ENCODE assay signal across 17 cellular contexts in genomic region chr13:45468676-45469075, GRCh38. TPM values are rescaled to one million over a fixed set of nuclear protein-coding genes. Genes with fewer than 3 reads are reported as not detected.
DNase-seq lines count a peak whose midpoint lies in the region; ATAC-seq, FAIRE-seq and TF ChIP-seq lines count a peak whose summit lies in the region.
"Had no signal": no experiment of that assay in that cellular context is flagged by ENCODE, and none has a peak within 500 bp of the region (broad histone marks: within the 10 kb centered on the region; RNA-seq: fewer than 3 reads in every experiment).

No MANE protein-coding gene starts in this region.

- H3K27me3 ChIP-seq in RWPE2 (ENCODE audit: insufficient read depth, poor library complexity, severe bottlenecking) (no peaks in the 10 kb centered on the region), osteoblast (ENCODE audit: insufficient read depth, low read length) (no peaks in the 10 kb centered on the region), mesenchymal stem cell (ENCODE audit: control insufficient read depth in 1 of 2, insufficient read depth in 1 of 2, low read length in 2 of 2) (no peaks in the 10 kb centered on the region)
- H3K27me3 ChIP-seq: dorsolateral prefrontal cortex, thyroid gland had no signal

- H2BK5ac ChIP-seq in mesenchymal stem cell (ENCODE audit: low read depth, low read length, poor library complexity, severe bottlenecking) = no peak overlapping the region

- H3K9me3 ChIP-seq in RWPE2 (ENCODE audit: severe bottlenecking) = no peaks in the 10 kb centered on the region
- no peaks in the 10 kb centered on the region for H3K9me3 ChIP-seq in osteoblast (ENCODE audit: low read depth, low read length)
- H3K9me3 ChIP-seq in mesenchymal stem cell (ENCODE audit: control insufficient read depth, low read length) = no peaks in the 10 kb centered on the region
- H3K9me3 ChIP-seq: thyroid gland had no signal

- H3K4ac ChIP-seq in mesenchymal stem cell (ENCODE audit: low read depth in 1 of 2, low read length in 2 of 2) = no peak overlapping the region

- no peak overlapping the region for H4K91ac ChIP-seq in mesenchymal stem cell (ENCODE audit: low read length)

- ATAC-seq in HG02610 (IDR thresholded peaks at IDR 0.05; ENCODE audit: unreplicated experiment) (peak; percentile 30), RWPE2 (ENCODE audit: low read depth) (peak; percentile 20; the same call in 1 of the 3 replicates)
- ATAC-seq in activated naive CD4-positive, alpha-beta T cell treated with anti-CD3 and anti-CD28 coated beads, Interleukin-2, amount 50 U/mL, for 72 hours = no peak

- H3K9ac ChIP-seq in mesenchymal stem cell (ENCODE audit: low read length) = no peak overlapping the region

- no peak overlapping the region for H3K18ac ChIP-seq in mesenchymal stem cell (ENCODE audit: low read depth in 1 of 2, low read length in 2 of 2)

- H3K4me1 ChIP-seq in RWPE2 (ENCODE audit: insufficient read depth, poor library complexity, severe bottlenecking) (peaks cover 35% of the 10 kb centered on the region), osteoblast (ENCODE audit: insufficient read depth, low read length) (peaks cover 26% of the 10 kb centered on the region), mesenchymal stem cell (ENCODE audit: control insufficient read depth, insufficient read depth, low read depth, low read length) (peaks cover 11% of the 10 kb centered on the region)

- no peak overlapping the region for H2AK5ac ChIP-seq in mesenchymal stem cell (ENCODE audit: low read length, severe bottlenecking)

- peaks cover 63% of the 10 kb centered on the region for H4K20me1 ChIP-seq in osteoblast (ENCODE audit: insufficient read depth, low read length)

- peaks cover 34% of the 10 kb centered on the region for H3K36me3 ChIP-seq in RWPE2 (ENCODE audit: low read depth)
- H3K36me3 ChIP-seq in osteoblast (ENCODE audit: insufficient read depth, low read length) = no peaks in the 10 kb centered on the region
- peaks cover 4 to 7% of the 10 kb centered on the region in 2 experiments for H3K36me3 ChIP-seq in mesenchymal stem cell (ENCODE audit: control insufficient read depth in 1 of 2, insufficient read depth in 2 of 2, low read depth in 1 of 2, low read length in 2 of 2)
- H3K36me3 ChIP-seq: thyroid gland had no signal

- no peak for TF ChIP-seq CTCF in RWPE2 (IDR thresholded peaks at IDR 0.05; ENCODE audit: poor library complexity, severe bottlenecking)
- TF ChIP-seq CTCF in osteoblast (IDR thresholded peaks at IDR 0.05; ENCODE audit: extremely low read depth, low read depth, low read length) = no peak

- H3K23ac ChIP-seq in mesenchymal stem cell (ENCODE audit: low read length in 2 of 2) = no peak overlapping the region

- peaks cover 88% of the 10 kb centered on the region for H3K79me2 ChIP-seq in osteoblast (ENCODE audit: insufficient read depth, low read length)

- H3K4me3 ChIP-seq in RWPE2 (ENCODE audit: severe bottlenecking) (no peak overlapping the region), osteoblast (ENCODE audit: insufficient read depth, low read length) (no peak overlapping the region), mesenchymal stem cell (ENCODE audit: insufficient read depth in 1 of 2, low read depth in 1 of 2, low read length in 2 of 2) (no peak overlapping the region)
- H3K4me3 ChIP-seq: dorsolateral prefrontal cortex, skin epidermis, thyroid gland had no signal

- H3K9me3 Mint-ChIP-seq in activated naive CD4-positive, alpha-beta T cell treated with anti-CD3 and anti-CD28 coated beads, Interleukin-2, amount 50 U/mL, for 72 hours = peaks cover 0 to 5% of the 10 kb centered on the region in 2 donors

- WGBS in mesenchymal stem cell = 93% methylated on average over 1 of the region's 1 CpG

- no peak overlapping the region for H4K8ac ChIP-seq in mesenchymal stem cell (ENCODE audit: low read length)

- no peak overlapping the region for H3K4me2 ChIP-seq in osteoblast (ENCODE audit: insufficient read depth, low read length)
- no peak overlapping the region for H3K4me2 ChIP-seq in mesenchymal stem cell (ENCODE audit: low read length, poor library complexity, severe bottlenecking)

- no peak overlapping the region for H2BK12ac ChIP-seq in mesenchymal stem cell (ENCODE audit: low read length in 2 of 2)

- peak; percentile 17 for FAIRE-seq in islet of Langerhans (lab: Jason Lieb, UNC)

- peaks cover 22 to 37% of the 10 kb centered on the region in 2 donors for H3K36me3 Mint-ChIP-seq in activated naive CD4-positive, alpha-beta T cell treated with anti-CD3 and anti-CD28 coated beads, Interleukin-2, amount 50 U/mL, for 72 hours

- no peak overlapping the region for H3K27ac ChIP-seq in RWPE2 (ENCODE audit: poor library complexity, severe bottlenecking)
- H3K27ac ChIP-seq in osteoblast (ENCODE audit: low read depth, low read length) = no peak overlapping the region
- H3K27ac ChIP-seq in mesenchymal stem cell (ENCODE audit: low read length, poor library complexity, severe bottlenecking) = no peak overlapping the region
- H3K27ac ChIP-seq: dorsolateral prefrontal cortex, skin epidermis, thyroid gland had no signal

- no peak overlapping the region for H2BK120ac ChIP-seq in mesenchymal stem cell (ENCODE audit: low read depth, low read length)

- H3K14ac ChIP-seq in mesenchymal stem cell (ENCODE audit: low read length in 2 of 2) = no peak overlapping the region

- H2AFZ ChIP-seq in osteoblast (ENCODE audit: low read length) = no peak overlapping the region
- H2AFZ ChIP-seq in mesenchymal stem cell (ENCODE audit: low read depth, low read length) = no peak overlapping the region

- peak overlapping the region in 1 of 2 donors; percentile 48 for H3K27ac Mint-ChIP-seq in activated naive CD4-positive, alpha-beta T cell treated with anti-CD3 and anti-CD28 coated beads, Interleukin-2, amount 50 U/mL, for 72 hours
- H3K27ac Mint-ChIP-seq: CD14-positive monocyte, nephron had no signal

- DNase-seq in DMS 273 (lab: John Stamatoyannopoulos, UW; ENCODE audit: unreplicated experiment) (peak; percentile 27), RWPE2 (ENCODE audit: low spot score) (no peak), osteoblast (ENCODE audit: insufficient read length, low spot score, missing footprints) (no peak), mesenchymal stem cell (no peak)
- no peak for DNase-seq in activated naive CD4-positive, alpha-beta T cell treated with anti-CD3 and anti-CD28 coated beads, Interleukin-2, amount 50 U/mL, for 72 hours (ENCODE audit: low spot score in 2 of 2)
- DNase-seq in stimulated activated CD4-positive, alpha-beta T cell treated with anti-CD3 and anti-CD28 coated beads, Interleukin-2, amount 100 ng/mL, for 24 hours = no peak
- DNase-seq: amygdala, dorsolateral prefrontal cortex, foreskin melanocyte, NCI-H446 treated with DMSO at 0.1 percent for 48 hours, SHP77, thyroid gland had no signal

- H2BK15ac ChIP-seq in mesenchymal stem cell (ENCODE audit: low read depth, poor library complexity, severe bottlenecking) = no peak overlapping the region

- no peaks in the 10 kb centered on the region for H3K79me1 ChIP-seq in mesenchymal stem cell (replicated peaks; ENCODE audit: low read length, poor library complexity, severe bottlenecking)

RNA-seq across cellular contexts. Expression of gene COG3, which starts 3.9 kb away (rescaled TPM):
- total RNA-seq in activated naive CD4-positive, alpha-beta T cell treated with anti-CD3 and anti-CD28 coated beads, Interleukin-2, amount 50 U/mL, for 72 hours = 10 to 100 TPM; 18.6 to 20.6 TPM
- 33.3 and 35.5 TPM in 2 replicates for total RNA-seq in osteoblast
- 19.8 TPM for polyA plus RNA-seq in mesenchymal stem cell (2013, experiment 1 of 2)
- polyA plus RNA-seq in mesenchymal stem cell (2013, experiment 2 of 2) = 24.8 TPM

RNA-seq across cellular contexts. Expression of gene SLC25A30, which starts 50.5 kb away (rescaled TPM):
- total RNA-seq in activated naive CD4-positive, alpha-beta T cell treated with anti-CD3 and anti-CD28 coated beads, Interleukin-2, amount 50 U/mL, for 72 hours = 10 to 100 TPM; 10.5 to 19.7 TPM
- 11.2 TPM in 2 replicates for total RNA-seq in osteoblast
- 20.4 TPM for polyA plus RNA-seq in mesenchymal stem cell (2013, experiment 1 of 2)
- 22.7 TPM for polyA plus RNA-seq in mesenchymal stem cell (2013, experiment 2 of 2)

Comparison
In these comparisons a context has a peak if more than half of its experiments do, and no peak if none do; other contexts are left out.
1. ATAC-seq: peak in HG02610 (single experiment) and RWPE2 (single experiment); none in activated naive CD4-positive, alpha-beta T cell treated with anti-CD3 and anti-CD28 coated beads, Interleukin-2, amount 50 U/mL, for 72 hours (0 of 2).